Comparison of ENCODE assay signal across 11 cellular contexts in the genomic region with DNA sequence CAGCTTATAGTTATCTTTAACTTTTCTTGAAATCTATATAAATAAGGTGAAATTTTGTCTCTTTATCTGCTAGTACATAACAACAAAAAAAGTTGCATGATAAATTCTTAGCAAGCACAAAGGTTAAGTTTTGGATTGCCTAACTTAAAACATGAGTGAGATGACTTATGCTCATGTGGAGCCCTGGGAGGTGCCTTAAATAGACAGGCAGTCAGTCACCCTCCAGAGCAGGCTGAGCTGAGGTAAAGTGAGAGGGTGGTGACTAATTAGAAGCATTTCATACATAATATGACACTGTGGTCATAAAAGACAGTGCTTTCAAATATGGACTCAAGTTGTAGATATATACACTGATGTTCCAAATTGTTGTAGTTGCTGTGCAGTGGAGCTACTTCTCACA. TPM values are rescaled to one million over a fixed set of nuclear protein-coding genes. Genes with fewer than 3 reads are reported as not detected.
DNase-seq lines count a peak whose midpoint lies in the region; ATAC-seq and TF ChIP-seq lines count a peak whose summit lies in the region.
"Had no signal": no experiment of that assay in that cellular context is flagged by ENCODE, and none has a peak within 500 bp of the region (broad histone marks: within the 10 kb centered on the region; RNA-seq: fewer than 3 reads in every experiment).

No MANE protein-coding gene starts in this region.

- 0 out of 2 replicates have a peak overlapping the region, but pooled peaks have one; percentile 69 for H2AFZ ChIP-seq in DND-41 (ENCODE audit: low read depth, low read length)
- H2AFZ ChIP-seq in mesenchymal stem cell (ENCODE audit: low read depth, low read length) = no peak overlapping the region

- CTCF ChIA-PET in HEK293T (lab: Yijun Ruan, JAX) = interaction anchor here (0.5 to 0.6 kb wide), 2 partner anchors 60 to 978 kb away, joined by 3 to 7 read pairs; no protein-coding TSS in a partner anchor

- H3K4ac ChIP-seq in mesenchymal stem cell (ENCODE audit: low read depth in 1 of 2, low read length in 2 of 2) = no peak overlapping the region

- POLR2A ChIA-PET in HEK293T (lab: Yijun Ruan, JAX) = interaction anchor here (0.7 kb wide), 1 partner anchor 14 kb away, joined by 3 read pairs; no protein-coding TSS in a partner anchor

- peaks cover 33% of the 10 kb centered on the region for H3K4me1 ChIP-seq in DND-41 (ENCODE audit: insufficient read depth, low read length)
- no peaks in the 10 kb centered on the region for H3K4me1 ChIP-seq in mesenchymal stem cell (ENCODE audit: control insufficient read depth, insufficient read depth, low read depth, low read length)

- H3K79me1 ChIP-seq in mesenchymal stem cell (replicated peaks; ENCODE audit: low read length, poor library complexity, severe bottlenecking) = no peaks in the 10 kb centered on the region

- H2BK12ac ChIP-seq in mesenchymal stem cell (ENCODE audit: low read length in 2 of 2) = no peak overlapping the region

- ATAC-seq in DND-41 (ENCODE audit: insufficient read depth, low read depth) = peak; percentile 73
- ATAC-seq: mucosa of descending colon had no signal

- no peak overlapping the region for H4K8ac ChIP-seq in mesenchymal stem cell (ENCODE audit: low read length)

- no peaks in the 10 kb centered on the region for H3K36me3 ChIP-seq in DND-41 (ENCODE audit: insufficient read depth, low read length)
- no peaks in the 10 kb centered on the region for H3K36me3 ChIP-seq in mesenchymal stem cell (ENCODE audit: control insufficient read depth in 1 of 2, insufficient read depth in 2 of 2, low read depth in 1 of 2, low read length in 2 of 2)

- no peak overlapping the region for H3K23ac ChIP-seq in mesenchymal stem cell (ENCODE audit: low read length in 2 of 2)

- H4K20me1 ChIP-seq in DND-41 (ENCODE audit: insufficient read depth, low read length) = no peaks in the 10 kb centered on the region

- H3K4me2 ChIP-seq in DND-41 (ENCODE audit: insufficient read depth, low read length) = no peak overlapping the region
- no peak overlapping the region for H3K4me2 ChIP-seq in mesenchymal stem cell (ENCODE audit: low read length, poor library complexity, severe bottlenecking)

- no peaks in the 10 kb centered on the region for H3K79me2 ChIP-seq in DND-41 (ENCODE audit: insufficient read depth, low read length)

- H2BK5ac ChIP-seq in mesenchymal stem cell (ENCODE audit: low read depth, low read length, poor library complexity, severe bottlenecking) = no peak overlapping the region

- H3K4me3 ChIP-seq in DND-41 (ENCODE audit: low read depth in 1 of 2, low read length in 2 of 2) (no peak overlapping the region), astrocyte of the spinal cord (ENCODE audit: low read depth, low read length) (no peak overlapping the region), mesenchymal stem cell (ENCODE audit: insufficient read depth in 1 of 2, low read depth in 1 of 2, low read length in 2 of 2) (no peak overlapping the region)
- H3K4me3 ChIP-seq: mucosa of descending colon had no signal

- H3K27me3 ChIP-seq in DND-41 (ENCODE audit: insufficient read depth, low read length, poor library complexity) (no peaks in the 10 kb centered on the region), mesenchymal stem cell (ENCODE audit: control insufficient read depth in 1 of 2, insufficient read depth in 1 of 2, low read length in 2 of 2) (no peaks in the 10 kb centered on the region)

- no peak overlapping the region for H2BK120ac ChIP-seq in mesenchymal stem cell (ENCODE audit: low read depth, low read length)

- intact Hi-C loops in posterior vena cava (cut with DNase I) = no loop called here

- H3K9me3 ChIP-seq in DND-41 (ENCODE audit: insufficient read depth, low read length, severe bottlenecking) (no peaks in the 10 kb centered on the region), mesenchymal stem cell (ENCODE audit: control insufficient read depth, low read length) (peaks cover 4% of the 10 kb centered on the region)
- H3K9me3 ChIP-seq: mucosa of descending colon had no signal

- in situ Hi-C loops in astrocyte of the spinal cord (cut with HindIII; ENCODE audit: low sequenced_read_pairs) = no loop called here

- H2AK5ac ChIP-seq in mesenchymal stem cell (ENCODE audit: low read length, severe bottlenecking) = no peak overlapping the region

- no peak overlapping the region for H3K14ac ChIP-seq in mesenchymal stem cell (ENCODE audit: low read length in 2 of 2)

- no peak overlapping the region for H4K91ac ChIP-seq in mesenchymal stem cell (ENCODE audit: low read length)

- TF ChIP-seq CTCF in DND-41 (IDR thresholded peaks at IDR 0.05; ENCODE audit: borderline replicate concordance, extremely low read depth, low read length, poor library complexity, severe bottlenecking) (no peak), astrocyte of the spinal cord (IDR thresholded peaks at IDR 0.05; ENCODE audit: low read depth, low read length) (no peak)

- DNase-seq in DND-41 (no peak), HT1080 (ENCODE audit: low read depth) (peak; percentile 91), astrocyte of the spinal cord (ENCODE audit: low read depth, low spot score) (peak; percentile 55), mesenchymal stem cell (peak; percentile 84), NCI-H2107 (lab: John Stamatoyannopoulos, UW) (no peak), NCI-H345 treated with DMSO at 0.1 percent for 48 hours (lab: John Stamatoyannopoulos, UW; ENCODE audit: unreplicated experiment) (no peak), HEK293T (ENCODE audit: extremely low spot score) (no peak), posterior vena cava (ENCODE audit: low spot score) (no peak)
- DNase-seq: activated B cell treated with CpG ODN at 0.5 μM for 24 hours, erythroblast, mucosa of descending colon had no signal

- no peak overlapping the region for H3K27ac ChIP-seq in DND-41 (ENCODE audit: low read length)
- H3K27ac ChIP-seq in mesenchymal stem cell (ENCODE audit: low read length, poor library complexity, severe bottlenecking) = no peak overlapping the region

- H3K9ac ChIP-seq in DND-41 (ENCODE audit: low read depth, low read length) (no peak overlapping the region), mesenchymal stem cell (ENCODE audit: low read length) (peak overlapping the region; percentile 86)

- H3K18ac ChIP-seq in mesenchymal stem cell (ENCODE audit: low read depth in 1 of 2, low read length in 2 of 2) = no peak overlapping the region

- no peak overlapping the region for H2BK15ac ChIP-seq in mesenchymal stem cell (ENCODE audit: low read depth, poor library complexity, severe bottlenecking)

TF ChIP-seq in HEK293T, 16 proteins besides CTCF, POLR2A, EP300 and RAD21:
- TF ChIP-seq ARNT (IDR thresholded peaks at IDR 0.05) (no peak), FOXA1 (IDR thresholded peaks at IDR 0.05) (no peak)

RNA-seq across cellular contexts. Expression of a gene that starts 14.6 kb away (rescaled TPM):
- 186 and 228 TPM in 2 replicates for total RNA-seq in HT1080 (2014; rRNA removed; shearing (Covaris generic))
- 178 and 221 TPM in 2 replicates for polyA plus RNA-seq in HT1080 (2015; cell fraction: cytosol; rRNA removed)
- 345 and 347 TPM in 2 replicates for polyA plus RNA-seq in HT1080 (2015; cell fraction: nucleus; rRNA removed)
- polyA plus RNA-seq in mesenchymal stem cell (2013, experiment 1 of 2) = 87.9 TPM
- polyA plus RNA-seq in mesenchymal stem cell (2013, experiment 2 of 2) = 88.5 TPM
- total RNA-seq in posterior vena cava = 1 to 10 TPM; 1.1 to 3.2 TPM

Comparison
In these comparisons a context has a peak if more than half of its experiments do, and no peak if none do; other contexts are left out.
1. DNase-seq: peak in HT1080 (single experiment), astrocyte of the spinal cord (single experiment) and mesenchymal stem cell (single experiment); none in DND-41 (single experiment), NCI-H2107 (single experiment), NCI-H345 treated with DMSO at 0.1 percent for 48 hours (single experiment), HEK293T (single experiment) and posterior vena cava (single experiment).
2. RNA of a gene that starts 14.6 kb away (total RNA-seq): 186 to 228 TPM in HT1080; 1.1 to 3.2 TPM in posterior vena cava; every median in the first group is over 10 times any median in the second.